Comparison of ENCODE assay signal across 21 cellular contexts in genomic region chr5:74096325-74096724, GRCh38.
"Had no signal": no experiment of that assay in that cellular context is flagged by ENCODE, and none has a peak within 500 bp of the region (broad histone marks: within the 10 kb centered on the region; RNA-seq: fewer than 3 reads in every experiment).

No MANE protein-coding gene starts in this region.

- H3K4me1 ChIP-seq: esophagus muscularis mucosa, foreskin keratinocyte, gastroesophageal sphincter, left lung, lower lobe of right lung had no signal

- H3K9me3 ChIP-seq: mucosa of descending colon had no signal

- H3K27ac ChIP-seq: coronary artery, dorsolateral prefrontal cortex, esophagus muscularis mucosa, foreskin keratinocyte, gastroesophageal sphincter, heart right ventricle, left lung, lower lobe of right lung had no signal

- ATAC-seq: foreskin keratinocyte; gastroesophageal sphincter; heart right ventricle; left cardiac atrium; left ventricle myocardium superior; lower lobe of right lung; mucosa of descending colon; naive thymus-derived CD8-positive, alpha-beta T cell had no signal

- H3K27me3 ChIP-seq: dorsolateral prefrontal cortex, esophagus muscularis mucosa, foreskin keratinocyte, gastroesophageal sphincter, heart right ventricle, left lung had no signal

- H3K4me3 ChIP-seq: coronary artery, dorsolateral prefrontal cortex, esophagus muscularis mucosa, gastroesophageal sphincter, heart right ventricle, left lung, lower lobe of right lung, mucosa of descending colon had no signal

- H3K36me3 ChIP-seq: esophagus muscularis mucosa, gastroesophageal sphincter, heart right ventricle, left lung, lower lobe of right lung had no signal

- DNase-seq: dermis blood vessel endothelial cell; dorsolateral prefrontal cortex; effector CD4-positive, alpha-beta T cell; effector memory CD4-positive, alpha-beta T cell; foreskin keratinocyte; heart right ventricle; hippocampal formation; left cardiac atrium; left lung; left ventricle myocardium superior; lower lobe of right lung; mucosa of descending colon; naive B cell; naive thymus-derived CD8-positive, alpha-beta T cell had no signal

- FAIRE-seq: endothelial cell of umbilical vein, frontal cortex, islet of Langerhans, keratinocyte had no signal
